8 cellular contexts compared by ENCODE assay signal in the genomic region with DNA sequence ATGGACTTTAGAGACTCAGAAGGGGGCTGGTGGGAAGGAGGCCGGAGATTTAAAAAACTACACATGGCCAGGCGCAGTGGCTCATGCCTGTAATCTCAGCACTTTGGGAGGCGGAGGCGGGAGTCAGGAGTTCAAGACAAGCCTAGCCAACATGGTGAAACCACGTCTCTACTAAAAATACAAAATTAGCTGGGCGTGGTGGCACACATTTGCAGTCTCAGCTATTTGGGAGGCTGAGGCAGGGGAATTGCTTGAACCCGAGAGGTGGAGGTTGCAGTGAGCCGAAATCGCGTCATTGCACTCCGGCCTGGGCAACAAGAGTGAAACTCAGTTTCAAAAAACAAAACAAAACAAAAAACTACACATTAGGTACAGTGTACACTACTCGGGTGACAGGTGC.
A peak's percentile ranks its signal among the peaks of the same experiment; 100 is the strongest.
DNase-seq lines count a peak whose midpoint lies in the region; ATAC-seq and TF ChIP-seq lines count a peak whose summit lies in the region.
"Not testable (repeated sequence)": the region's sequence is repeated elsewhere in the genome, so short reads cannot be mapped to it uniquely, and the experiment has no call there.

No MANE protein-coding gene starts in this region.

- in situ Hi-C loops in mammary epithelial cell (cut with MboI; ENCODE audit: low sequenced_read_pairs in 2 of 2), result not testable (repeated sequence)

- WGBS in mammary epithelial cell (ENCODE audit: low coverage, missing lambda C conversion rate), result 95% methylated on average over 11 of the region's 12 CpGs
- WGBS in heart left ventricle, 4 donors, result 93 to 94% (median 93%) methylated on average over 12 of the region's 12 CpGs

- H3K4me1 Mint-ChIP-seq in GM23338, result peaks cover 12% of the 10 kb centered on the region; the same call in 2 of the 3 replicates
- H3K4me1 Mint-ChIP-seq in activated CD8-positive, alpha-beta memory T cell treated with anti-CD3 and anti-CD28 coated beads, Interleukin-2, amount 10 ng/mL, durations not matched to agents 7 days and 5 days, result peaks cover 31% of the 10 kb centered on the region

- not testable (repeated sequence) for H3K9me3 ChIP-seq in PC-3 (ENCODE audit: low read length); mammary epithelial cell (replicated peaks; ENCODE audit: insufficient read depth, low read length); heart left ventricle; muscle layer of duodenum (ENCODE audit: control insufficient read depth in 1 of 2, low read length in 2 of 2); vagina

- not testable (repeated sequence) for H3K9ac ChIP-seq in PC-3 (ENCODE audit: low read length); mammary epithelial cell (ENCODE audit: insufficient read depth, low read length)

- not testable (repeated sequence) for H3K9me2 ChIP-seq in GM23338 (ENCODE audit: insufficient read depth); PC-3 (replicated peaks; ENCODE audit: low read length)

- dilution Hi-C loops in mammary epithelial cell (cut with HindIII; ENCODE audit: low sequenced_read_pairs), result not testable (repeated sequence)

- H3K27ac Mint-ChIP-seq in GM23338; activated CD8-positive, alpha-beta memory T cell treated with anti-CD3 and anti-CD28 coated beads, Interleukin-2, amount 10 ng/mL, durations not matched to agents 7 days and 5 days: not testable (repeated sequence)

- not testable (repeated sequence) for H3K27ac ChIP-seq in GM23338 (ENCODE audit: low read depth); PC-3 (ENCODE audit: low read length); mammary epithelial cell (ENCODE audit: insufficient read depth, low read depth, low read length); muscle layer of duodenum (ENCODE audit: low read length)
- H3K27ac ChIP-seq in heart left ventricle (peak overlapping the region in 3 of 12 donors; percentile 3 to 75 (median 51)), vagina (peak overlapping the region; percentile 64)

- ATAC-seq in GM23338; PC-3; activated CD8-positive, alpha-beta memory T cell treated with anti-CD3 and anti-CD28 coated beads, Interleukin-2, amount 10 ng/mL, durations not matched to agents 7 days and 5 days; heart left ventricle: not testable (repeated sequence)

- H3K4me1 ChIP-seq in GM23338 (ENCODE audit: insufficient read depth), result not testable (repeated sequence)
- H3K4me1 ChIP-seq in PC-3 (ENCODE audit: insufficient read depth, low read length) (peaks cover 14% of the 10 kb centered on the region), mammary epithelial cell (ENCODE audit: insufficient read depth, low read length) (peaks cover 13% of the 10 kb centered on the region), heart left ventricle (peaks cover 0 to 21% (median 12%) of the 10 kb centered on the region in 12 donors), muscle layer of duodenum (ENCODE audit: control insufficient read depth in 1 of 2, insufficient read depth in 2 of 2, low read length in 2 of 2) (peaks cover 0 to 12% of the 10 kb centered on the region in 2 donors), vagina (peaks cover 24% of the 10 kb centered on the region)

- H2AFZ ChIP-seq in GM23338, result peak overlapping the region; percentile 90
- H2AFZ ChIP-seq in PC-3 (ENCODE audit: low read length), result peak overlapping the region; percentile 97
- peak overlapping the region; percentile 97 for H2AFZ ChIP-seq in mammary epithelial cell (ENCODE audit: low read depth, low read length)

- peak overlapping the region; percentile 87 for H3K4me2 ChIP-seq in GM23338
- peak overlapping the region; percentile 96 for H3K4me2 ChIP-seq in PC-3 (ENCODE audit: low read length)
- H3K4me2 ChIP-seq in mammary epithelial cell (ENCODE audit: insufficient read depth, low read depth, low read length), result peak overlapping the region; percentile 92

- H3K27me3 Mint-ChIP-seq in GM23338 (ENCODE audit: insufficient read depth, low read depth, poor library complexity), result peaks cover 24% of the 10 kb centered on the region
- H3K27me3 Mint-ChIP-seq in activated CD8-positive, alpha-beta memory T cell treated with anti-CD3 and anti-CD28 coated beads, Interleukin-2, amount 10 ng/mL, durations not matched to agents 7 days and 5 days, result not testable (repeated sequence)

- not testable (repeated sequence) for H3K27me3 ChIP-seq in GM23338 (ENCODE audit: insufficient read depth); PC-3 (ENCODE audit: low read length); mammary epithelial cell (ENCODE audit: insufficient read depth, low read length); heart left ventricle; muscle layer of duodenum (ENCODE audit: low read depth, low read length); vagina

- peak overlapping the region; percentile 95 for H3K4me3 Mint-ChIP-seq in GM23338
- peak overlapping the region; percentile 91 for H3K4me3 Mint-ChIP-seq in activated CD8-positive, alpha-beta memory T cell treated with anti-CD3 and anti-CD28 coated beads, Interleukin-2, amount 10 ng/mL, durations not matched to agents 7 days and 5 days

- not testable (repeated sequence) for TF ChIP-seq POLR2A in heart left ventricle (IDR thresholded peaks at IDR 0.05); vagina (IDR thresholded peaks at IDR 0.05)

- not testable (repeated sequence) for H3K36me3 ChIP-seq in GM23338 (ENCODE audit: insufficient read depth); PC-3 (ENCODE audit: low read depth, low read length); mammary epithelial cell (ENCODE audit: insufficient read depth, low read length); heart left ventricle; muscle layer of duodenum (ENCODE audit: control insufficient read depth in 1 of 2, insufficient read depth in 2 of 2, low read length in 2 of 2)
- peaks cover 0 to 11% of the 10 kb centered on the region in 2 donors for H3K36me3 ChIP-seq in vagina

- peak overlapping the region; percentile 67 for H3K4me3 ChIP-seq in GM23338
- H3K4me3 ChIP-seq in PC-3 (ENCODE audit: low read length), result peak overlapping the region; percentile 87
- not testable (repeated sequence) for H3K4me3 ChIP-seq in mammary epithelial cell (replicated peaks in 1 of 3; ENCODE audit: insufficient read depth in 1 of 3, low read depth in 2 of 3, low read length in 3 of 3)
- H3K4me3 ChIP-seq in heart left ventricle, result peak overlapping the region in 8 of 12 donors; percentile 42 to 89 (median 68)
- H3K4me3 ChIP-seq in muscle layer of duodenum (ENCODE audit: low read depth in 1 of 2, low read length in 2 of 2), result peak overlapping the region; percentile 90 to 94
- H3K4me3 ChIP-seq in retinal pigment epithelial cell (ENCODE audit: low read length), result peak overlapping the region; percentile 64
- peak overlapping the region; percentile 71 to 79 for H3K4me3 ChIP-seq in vagina

- H3F3A ChIP-seq in GM23338 (replicated peaks; ENCODE audit: low read depth); PC-3 (ENCODE audit: low read length, unreplicated experiment): not testable (repeated sequence)

- H3K36me3 Mint-ChIP-seq in GM23338 (ENCODE audit: low read depth), result peaks cover 21% of the 10 kb centered on the region
- H3K36me3 Mint-ChIP-seq in activated CD8-positive, alpha-beta memory T cell treated with anti-CD3 and anti-CD28 coated beads, Interleukin-2, amount 10 ng/mL, durations not matched to agents 7 days and 5 days, result peaks cover 29% of the 10 kb centered on the region

- not testable (repeated sequence) for TF ChIP-seq CTCF in GM23338 (conservative IDR thresholded peaks at IDR 0.05; ENCODE audit: low read depth in 2 of 2); PC-3 (conservative IDR thresholded peaks at IDR 0.05; ENCODE audit: low read depth, low read length); mammary epithelial cell (conservative IDR thresholded peaks at IDR 0.05 in 1 of 2, IDR thresholded peaks at IDR 0.05 in 1 of 2; ENCODE audit: extremely low read depth in 1 of 2, insufficient read depth in 1 of 2, low read depth in 1 of 2, low read length in 2 of 2); heart left ventricle (IDR thresholded peaks at IDR 0.05); retinal pigment epithelial cell (conservative IDR thresholded peaks at IDR 0.05; ENCODE audit: low read depth, low read length); vagina (IDR thresholded peaks at IDR 0.05)

- not testable (repeated sequence) for H3K79me2 ChIP-seq in GM23338 (replicated peaks; ENCODE audit: insufficient read depth)
- peaks cover 22% of the 10 kb centered on the region for H3K79me2 ChIP-seq in PC-3 (ENCODE audit: low read length)
- peaks cover 16% of the 10 kb centered on the region for H3K79me2 ChIP-seq in mammary epithelial cell (ENCODE audit: insufficient read depth, low read length)

- not testable (repeated sequence) for DNase-seq in GM23338 (ENCODE audit: low spot score); PC-3; activated CD8-positive, alpha-beta memory T cell treated with anti-CD3 and anti-CD28 coated beads, Interleukin-2, amount 10 ng/mL, durations not matched to agents 7 days and 5 days; mammary epithelial cell; heart left ventricle; retinal pigment epithelial cell (ENCODE audit: low read depth); vagina (ENCODE audit: extremely low spot score in 2 of 2)

- BruUV-seq in PC-3 (replicated peaks; lab: Mats Ljungman, UMichigan); mammary epithelial cell (replicated peaks; lab: Mats Ljungman, UMichigan): not testable (repeated sequence)

- POLR2A ChIA-PET in PC-3 (lab: Charles Lee; ENCODE audit: unreplicated experiment), result not testable (repeated sequence)

- not testable (repeated sequence) for H4K20me1 ChIP-seq in GM23338 (replicated peaks; ENCODE audit: insufficient read depth); PC-3 (ENCODE audit: low read length); mammary epithelial cell (ENCODE audit: insufficient read depth, low read length)

- peaks cover 24% of the 10 kb centered on the region for H3K9me3 Mint-ChIP-seq in GM23338
- H3K9me3 Mint-ChIP-seq in activated CD8-positive, alpha-beta memory T cell treated with anti-CD3 and anti-CD28 coated beads, Interleukin-2, amount 10 ng/mL, durations not matched to agents 7 days and 5 days (ENCODE audit: low read depth), result not testable (repeated sequence)

- intact Hi-C loops in PC-3 (cut with micrococcal nuclease), result loop anchor here (2.0 to 10.0 kb wide), 4 partner anchors 76 to 231 kb away; a partner anchor contains a TSS
- intact Hi-C loops in mammary epithelial cell (cut with micrococcal nuclease), result loop anchor here (2.0 kb wide), 1 partner anchor 85 kb away; a partner anchor contains a TSS
- intact Hi-C loops in heart left ventricle (cut with DNase I), result loop anchor here in 7 of 10 donors (1.0 to 10.0 kb wide), 6 partner anchors 81 to 231 kb away; a partner anchor contains a TSS
- intact Hi-C loops in vagina (cut with DNase I), result not testable (repeated sequence)

- CTCF ChIA-PET in PC-3 (lab: Charles Lee); activated CD8-positive, alpha-beta memory T cell treated with anti-CD3 and anti-CD28 coated beads, Interleukin-2, amount 10 ng/mL, durations not matched to agents 7 days and 5 days (lab: Charles Lee); mammary epithelial cell (lab: Charles Lee; ENCODE audit: low non-redundant PET): not testable (repeated sequence)
